22 cellular contexts compared by ENCODE assay signal in the genomic region with DNA sequence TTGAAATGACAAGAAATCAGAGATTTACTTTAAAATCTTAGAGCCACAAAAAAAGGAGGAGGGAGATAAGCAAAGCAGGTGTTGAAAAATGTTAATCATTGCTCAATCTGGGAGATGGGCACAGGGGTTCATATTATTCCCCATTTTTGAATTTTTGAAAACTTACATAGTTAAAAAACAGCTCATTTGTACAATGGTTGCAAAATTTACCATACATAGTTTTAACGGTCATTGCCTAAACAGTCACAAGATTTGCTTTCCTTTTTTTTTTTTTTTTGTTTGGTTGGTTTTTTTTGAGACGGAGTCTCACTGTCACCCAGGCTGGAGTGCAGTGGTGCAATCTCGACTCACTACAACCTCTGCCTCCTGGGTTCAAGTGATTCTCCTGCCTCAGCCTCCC. TPM values are rescaled to one million over a fixed set of nuclear protein-coding genes. Genes with fewer than 3 reads are reported as not detected.
DNase-seq lines count a peak whose midpoint lies in the region; ATAC-seq and TF ChIP-seq lines count a peak whose summit lies in the region.
"Had no signal": no experiment of that assay in that cellular context is flagged by ENCODE, and none has a peak within 500 bp of the region (broad histone marks: within the 10 kb centered on the region; RNA-seq: fewer than 3 reads in every experiment).

No MANE protein-coding gene starts in this region.

- H3K4me1 Mint-ChIP-seq in activated naive CD8-positive, alpha-beta T cell (ENCODE audit: low read depth) = peaks cover 55% of the 10 kb centered on the region
- peaks cover 48% of the 10 kb centered on the region for H3K4me1 Mint-ChIP-seq in activated naive CD8-positive, alpha-beta T cell treated with anti-CD3 and anti-CD28 coated beads, Interleukin-2, amount 50 U/mL, for 24 hours

- H3K27ac ChIP-seq in HL-60 (replicated peaks) (peak overlapping the region; percentile 40), osteoblast (ENCODE audit: low read depth, low read length) (no peak overlapping the region), tibial artery (no peak overlapping the region)
- H3K27ac ChIP-seq: BLaER1, PC-9, RWPE1 had no signal

- H3K9me3 ChIP-seq in osteoblast (ENCODE audit: low read depth, low read length) = no peaks in the 10 kb centered on the region
- no peaks in the 10 kb centered on the region for H3K9me3 ChIP-seq in tibial artery
- H3K9me3 ChIP-seq: BLaER1, MG63 had no signal

- no peaks in the 10 kb centered on the region for H3K4me1 ChIP-seq in osteoblast (ENCODE audit: insufficient read depth, low read length)
- H3K4me1 ChIP-seq in tibial artery = peaks cover 0 to 38% (median 21%) of the 10 kb centered on the region in 4 donors

- TF ChIP-seq CTCF in HL-60 (IDR thresholded peaks at IDR 0.05; ENCODE audit: insufficient read depth, low read length) (no peak), osteoblast (IDR thresholded peaks at IDR 0.05; ENCODE audit: extremely low read depth, low read depth, low read length) (no peak), tibial artery (IDR thresholded peaks at IDR 0.05) (no peak)

- no peaks in the 10 kb centered on the region for H3K36me3 ChIP-seq in osteoblast (ENCODE audit: insufficient read depth, low read length)
- no peaks in the 10 kb centered on the region for H3K36me3 ChIP-seq in tibial artery

- no peak overlapping the region for H3K27ac Mint-ChIP-seq in activated naive CD8-positive, alpha-beta T cell
- H3K27ac Mint-ChIP-seq in activated naive CD8-positive, alpha-beta T cell treated with anti-CD3 and anti-CD28 coated beads, Interleukin-2, amount 50 U/mL, for 24 hours = no peak overlapping the region
- H3K27ac Mint-ChIP-seq: HFFc6 had no signal

- intact Hi-C loops in cardiac septum (cut with DNase I) (no loop called here), tibial artery (cut with DNase I; ENCODE audit: low total_unique reads) (loop anchor here (5.0 kb wide), 1 partner anchor 73 kb away; a partner anchor contains a TSS)

- H3K9me3 Mint-ChIP-seq in activated naive CD8-positive, alpha-beta T cell (ENCODE audit: low read depth) = no peaks in the 10 kb centered on the region
- no peaks in the 10 kb centered on the region for H3K9me3 Mint-ChIP-seq in activated naive CD8-positive, alpha-beta T cell treated with anti-CD3 and anti-CD28 coated beads, Interleukin-2, amount 50 U/mL, for 24 hours
- H3K9me3 Mint-ChIP-seq: HFFc6 had no signal

- DNase-seq in activated naive CD8-positive, alpha-beta T cell treated with anti-CD3 and anti-CD28 coated beads, Interleukin-2, amount 50 U/mL, for 24 hours = no peak
- DNase-seq in HL-60 (ENCODE audit: low read depth in 1 of 2, low spot score in 1 of 2) = peak; percentile 37 to 53
- peak; percentile 13 for DNase-seq in amniotic epithelial cell (ENCODE audit: low read depth)
- DNase-seq in osteoblast (ENCODE audit: insufficient read length, low spot score, missing footprints) = peak; percentile 48
- DNase-seq in cardiac septum (ENCODE audit: low spot score) = no peak
- DNase-seq in tibial artery = no peak
- DNase-seq in anterior cingulate cortex (lab: John Stamatoyannopoulos, UW) = no peak
- DNase-seq: DMS79, HFFc6, IMR-90, MG63, NCI-H1092, NCI-H1436 treated with DMSO at 0.1 percent for 48 hours, NCI-H2029, NCI-H2171, NCI-H446 treated with DMSO at 0.1 percent for 48 hours, PC-9, SIG-M5 had no signal

- no peaks in the 10 kb centered on the region for H3K27me3 ChIP-seq in HL-60 (ENCODE audit: insufficient read depth, poor library complexity, severe bottlenecking)
- H3K27me3 ChIP-seq in osteoblast (ENCODE audit: insufficient read depth, low read length) = no peaks in the 10 kb centered on the region
- H3K27me3 ChIP-seq in tibial artery = no peaks in the 10 kb centered on the region
- H3K27me3 ChIP-seq: BLaER1, MG63 had no signal

- peaks cover 30% of the 10 kb centered on the region for H3K79me2 ChIP-seq in osteoblast (ENCODE audit: insufficient read depth, low read length)

- H3K4me2 ChIP-seq in osteoblast (ENCODE audit: insufficient read depth, low read length) = no peak overlapping the region
- H3K4me2 ChIP-seq: PC-9 had no signal

- peak overlapping the region; percentile 75; the same call in 1 of the 2 replicates for H3K4me3 ChIP-seq in HL-60 (replicated peaks; ENCODE audit: insufficient read depth, low read length)
- no peak overlapping the region for H3K4me3 ChIP-seq in osteoblast (ENCODE audit: insufficient read depth, low read length)
- H3K4me3 ChIP-seq in tibial artery = no peak overlapping the region
- H3K4me3 ChIP-seq: BLaER1, MG63, PC-9 had no signal

- H2AFZ ChIP-seq in osteoblast (ENCODE audit: low read length) = no peak overlapping the region
- H2AFZ ChIP-seq: PC-9 had no signal

- no peak for ATAC-seq in activated naive CD8-positive, alpha-beta T cell treated with anti-CD3 and anti-CD28 coated beads, Interleukin-2, amount 50 U/mL, for 24 hours
- ATAC-seq: SK-N-SH treated with all-trans-retinoic acid at 6 μM for 48 hours had no signal

- no peaks in the 10 kb centered on the region for H3K27me3 Mint-ChIP-seq in activated naive CD8-positive, alpha-beta T cell
- H3K27me3 Mint-ChIP-seq in activated naive CD8-positive, alpha-beta T cell treated with anti-CD3 and anti-CD28 coated beads, Interleukin-2, amount 50 U/mL, for 24 hours = no peaks in the 10 kb centered on the region

- H3K4me3 Mint-ChIP-seq in activated naive CD8-positive, alpha-beta T cell = peak overlapping the region; percentile 44
- no peak overlapping the region for H3K4me3 Mint-ChIP-seq in activated naive CD8-positive, alpha-beta T cell treated with anti-CD3 and anti-CD28 coated beads, Interleukin-2, amount 50 U/mL, for 24 hours
- H3K4me3 Mint-ChIP-seq: HFFc6 had no signal

- H3K36me3 Mint-ChIP-seq in activated naive CD8-positive, alpha-beta T cell = peaks cover 7% of the 10 kb centered on the region
- H3K36me3 Mint-ChIP-seq in activated naive CD8-positive, alpha-beta T cell treated with anti-CD3 and anti-CD28 coated beads, Interleukin-2, amount 50 U/mL, for 24 hours (ENCODE audit: low read depth) = peaks cover 20% of the 10 kb centered on the region

- peaks cover 12% of the 10 kb centered on the region for H4K20me1 ChIP-seq in osteoblast (ENCODE audit: insufficient read depth, low read length)

RNA-seq across cellular contexts. Expression of a gene that starts 4.1 kb away (rescaled TPM):
- 25.6 and 31.8 TPM in 2 replicates for total RNA-seq in osteoblast
- total RNA-seq in cardiac septum = 39.6 TPM

RNA-seq across cellular contexts. Expression of a gene that starts 33.8 kb away (rescaled TPM):
- under 0.01 TPM in 1 of 2 replicates, not detected in the other for total RNA-seq in osteoblast
- total RNA-seq in cardiac septum = 1.0 TPM
- total RNA-seq: PC-9 had no signal

Comparison
In these comparisons a context has a peak if more than half of its experiments do, and no peak if none do; other contexts are left out.
1. DNase-seq: peak in HL-60 (2 of 2), amniotic epithelial cell (single experiment) and osteoblast (single experiment); none in activated naive CD8-positive, alpha-beta T cell treated with anti-CD3 and anti-CD28 coated beads, Interleukin-2, amount 50 U/mL, for 24 hours (single experiment), cardiac septum (single experiment), tibial artery (0 of 2) and anterior cingulate cortex (0 of 58).